9 cellular contexts compared by ENCODE assay signal in the genomic region with DNA sequence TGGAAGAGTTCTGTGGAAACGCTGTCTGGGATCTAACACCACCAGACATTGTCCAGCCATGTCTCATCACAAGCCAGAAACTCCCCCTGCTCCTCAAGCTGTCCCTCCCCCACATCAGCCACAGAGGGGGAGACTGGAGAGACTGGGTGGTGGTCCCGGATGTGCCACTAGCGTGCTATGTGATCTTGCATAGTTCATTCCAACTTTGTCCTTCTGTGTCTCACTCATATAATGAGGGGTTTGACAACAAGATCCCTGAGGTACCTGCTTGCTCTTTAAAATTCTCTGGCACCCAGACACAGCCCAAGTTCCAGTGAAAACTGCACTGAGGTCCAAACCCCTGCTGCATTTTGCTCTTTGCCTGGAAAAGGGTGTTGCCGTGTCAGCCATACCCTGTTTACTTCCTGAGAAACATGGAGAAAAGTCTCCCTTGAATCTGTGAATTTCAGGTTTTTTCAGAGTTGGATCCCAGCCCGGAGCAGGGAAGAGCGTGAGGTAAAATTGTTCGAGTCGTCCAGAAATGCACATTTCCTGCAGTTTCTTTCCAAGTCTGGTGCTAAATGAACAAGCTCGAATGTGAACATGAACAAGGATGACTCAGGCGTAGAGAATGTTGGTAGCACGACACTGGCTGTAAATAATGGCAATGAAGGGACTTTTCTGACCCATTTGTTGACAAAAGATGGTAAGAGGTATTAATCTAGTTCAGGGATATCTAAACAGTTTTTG.
DNase-seq lines count a peak whose midpoint lies in the region; ATAC-seq and TF ChIP-seq lines count a peak whose summit lies in the region.
"Had no signal": no experiment of that assay in that cellular context is flagged by ENCODE, and none has a peak within 500 bp of the region (broad histone marks: within the 10 kb centered on the region; RNA-seq: fewer than 3 reads in every experiment).

No MANE protein-coding gene starts in this region.

- DNase-seq in LHCN-M2 (ENCODE audit: low read depth) (peak; percentile 54), choroid plexus epithelial cell (ENCODE audit: low read depth) (peak; percentile 92), lung microvascular endothelial cell (ENCODE audit: low read depth in 2 of 2) (peak; percentile 95 to 98), ureter (ENCODE audit: low spot score) (peak; percentile 59), NCI-H345 treated with DMSO at 0.1 percent for 48 hours (lab: John Stamatoyannopoulos, UW; ENCODE audit: unreplicated experiment) (no peak)
- DNase-seq: amniotic stem cell; stimulated activated CD4-positive, alpha-beta T cell treated with anti-CD3 and anti-CD28 coated beads, Interleukin-4, amount 100 ng/mL, for 1 hour had no signal

- ATAC-seq in HG03045 (IDR thresholded peaks at IDR 0.05; ENCODE audit: unreplicated experiment) (no peak), GM18873 (IDR thresholded peaks at IDR 0.05; ENCODE audit: low FRiP score, unreplicated experiment) (no peak)

- peak overlapping the region; percentile 24 for H3K4me3 ChIP-seq in choroid plexus epithelial cell (ENCODE audit: low read depth, low read length)

- no peak for TF ChIP-seq CTCF in choroid plexus epithelial cell (conservative IDR thresholded peaks at IDR 0.05; ENCODE audit: low read depth, low read length)
